11 cellular contexts compared by ENCODE assay signal in the genomic region with DNA sequence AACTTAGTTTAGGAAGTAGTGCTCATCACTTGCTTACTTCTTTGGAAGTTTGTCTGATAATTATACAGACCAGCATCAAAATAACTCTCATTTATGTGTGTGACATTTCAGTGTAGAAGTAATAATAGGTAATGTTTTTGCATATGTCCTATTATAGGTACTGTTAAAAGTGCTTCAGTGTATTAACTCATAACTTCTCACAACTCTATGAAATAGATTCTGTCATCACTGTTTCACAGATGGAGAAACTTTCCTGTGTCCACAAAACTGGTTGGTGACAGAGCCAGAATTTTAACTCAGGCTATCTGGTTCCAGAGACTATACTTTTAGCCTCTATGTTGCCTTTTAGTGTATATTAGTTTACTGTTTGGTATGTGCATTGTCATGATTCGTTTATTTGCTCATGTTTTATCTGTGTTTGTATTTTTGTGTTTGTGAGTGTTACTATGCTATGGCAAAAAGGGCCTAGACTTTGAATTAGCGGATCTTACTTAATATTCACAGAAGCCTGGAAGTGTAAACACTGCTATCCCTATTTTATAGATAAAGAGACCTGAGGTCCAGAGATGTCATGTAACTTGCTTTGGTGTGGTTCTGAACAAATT. TPM values are rescaled to one million over a fixed set of nuclear protein-coding genes. Genes with fewer than 3 reads are reported as not detected.
DNase-seq lines count a peak whose midpoint lies in the region; ATAC-seq and TF ChIP-seq lines count a peak whose summit lies in the region.
"Had no signal": no experiment of that assay in that cellular context is flagged by ENCODE, and none has a peak within 500 bp of the region (broad histone marks: within the 10 kb centered on the region; RNA-seq: fewer than 3 reads in every experiment).

No MANE protein-coding gene starts in this region.

- dilution Hi-C loops in mammary epithelial cell (cut with HindIII; ENCODE audit: low sequenced_read_pairs): loop anchor here (5.0 kb wide), 1 partner anchor 92 kb away; no protein-coding TSS in a partner anchor

- TF ChIP-seq CTCF in left ventricle myocardium inferior (IDR thresholded peaks at IDR 0.05; ENCODE audit: borderline replicate concordance): no peak
- TF ChIP-seq CTCF in mammary epithelial cell (conservative IDR thresholded peaks at IDR 0.05 in 1 of 2, IDR thresholded peaks at IDR 0.05 in 1 of 2; ENCODE audit: extremely low read depth in 1 of 2, insufficient read depth in 1 of 2, low read depth in 1 of 2, low read length in 2 of 2): no peak
- TF ChIP-seq CTCF in mesothelial cell of epicardium (IDR thresholded peaks at IDR 0.05; ENCODE audit: unreplicated experiment): no peak
- TF ChIP-seq CTCF in upper lobe of right lung (IDR thresholded peaks at IDR 0.05): no peak

- no peaks in the 10 kb centered on the region for H3K79me2 ChIP-seq in mammary epithelial cell (ENCODE audit: insufficient read depth, low read length)

- H4K20me1 ChIP-seq in mammary epithelial cell (ENCODE audit: insufficient read depth, low read length): no peaks in the 10 kb centered on the region

- H3K4me2 ChIP-seq in mammary epithelial cell (ENCODE audit: insufficient read depth, low read depth, low read length): peak overlapping the region; percentile 70

- H3K4me1 ChIP-seq in left ventricle myocardium inferior (peaks cover 65% of the 10 kb centered on the region), mammary epithelial cell (ENCODE audit: insufficient read depth, low read length) (peaks cover 49% of the 10 kb centered on the region), upper lobe of right lung (peaks cover 38% of the 10 kb centered on the region)

- H3K4me1 Mint-ChIP-seq in mesothelial cell of epicardium: peaks cover 69% of the 10 kb centered on the region

- peak overlapping the region; percentile 95 for H3K27ac Mint-ChIP-seq in mesothelial cell of epicardium

- DNase-seq in left ventricle myocardium inferior (no peak), cardiac septum (ENCODE audit: low spot score) (no peak), mammary epithelial cell (peak; percentile 13), mesothelial cell of epicardium (ENCODE audit: low spot score in 2 of 2, unreplicated experiment in 2 of 2) (no peak), upper lobe of right lung (no peak), NOMO-1 treated with dmso at 0.1 percent for 144 hours (lab: John Stamatoyannopoulos, UW; ENCODE audit: unreplicated experiment) (no peak)
- DNase-seq: C1 segment of cervical spinal cord, head of caudate nucleus had no signal

- H3K9me3 ChIP-seq in left ventricle myocardium inferior (replicated peaks): peaks cover 9% of the 10 kb centered on the region
- peaks cover 2% of the 10 kb centered on the region for H3K9me3 ChIP-seq in mammary epithelial cell (replicated peaks; ENCODE audit: insufficient read depth, low read length)
- no peaks in the 10 kb centered on the region for H3K9me3 ChIP-seq in upper lobe of right lung

- H3K27ac ChIP-seq in left ventricle myocardium inferior (replicated peaks) (peak overlapping the region; percentile 86), mammary epithelial cell (ENCODE audit: insufficient read depth, low read depth, low read length) (peak overlapping the region; percentile 97), upper lobe of right lung (peak overlapping the region; percentile 60)

- no peak overlapping the region for H3K4me3 ChIP-seq in left ventricle myocardium inferior
- no peak overlapping the region for H3K4me3 ChIP-seq in mammary epithelial cell (replicated peaks in 1 of 3; ENCODE audit: insufficient read depth in 1 of 3, low read depth in 2 of 3, low read length in 3 of 3)
- H3K4me3 ChIP-seq in upper lobe of right lung: no peak overlapping the region

- ATAC-seq in upper lobe of right lung (no peak), GM21381 (IDR thresholded peaks at IDR 0.05; ENCODE audit: unreplicated experiment) (no peak), GM18498 (IDR thresholded peaks at IDR 0.05; ENCODE audit: unreplicated experiment) (no peak)

- peaks cover 16% of the 10 kb centered on the region for H3K36me3 Mint-ChIP-seq in mesothelial cell of epicardium

- no peak overlapping the region for H3K4me3 Mint-ChIP-seq in mesothelial cell of epicardium
- H3K4me3 Mint-ChIP-seq: neural crest cell had no signal

- H2AFZ ChIP-seq in mammary epithelial cell (ENCODE audit: low read depth, low read length): no peak overlapping the region

- in situ Hi-C loops in mammary epithelial cell (cut with MboI; ENCODE audit: low sequenced_read_pairs in 2 of 2): no loop called here

- H3K9ac ChIP-seq in mammary epithelial cell (ENCODE audit: insufficient read depth, low read length): peak overlapping the region; percentile 11

- H3K27me3 ChIP-seq in left ventricle myocardium inferior (ENCODE audit: low read depth) (no peaks in the 10 kb centered on the region), mammary epithelial cell (ENCODE audit: insufficient read depth, low read length) (no peaks in the 10 kb centered on the region), upper lobe of right lung (no peaks in the 10 kb centered on the region)

- CTCF ChIA-PET in mammary epithelial cell (lab: Charles Lee; ENCODE audit: low non-redundant PET): no interaction called here

- intact Hi-C loops in left ventricle myocardium inferior (cut with micrococcal nuclease) (loop anchor here (10.0 kb wide), 1 partner anchor 175 kb away; no protein-coding TSS in a partner anchor), cardiac septum (cut with DNase I) (loop anchor here (5.0 kb wide), 1 partner anchor 177 kb away; no protein-coding TSS in a partner anchor), mammary epithelial cell (cut with micrococcal nuclease) (loop anchor here (2.0 kb wide), 1 partner anchor 181 kb away; no protein-coding TSS in a partner anchor), upper lobe of right lung (cut with DNase I) (no loop called here)

- H3K27me3 Mint-ChIP-seq in mesothelial cell of epicardium (ENCODE audit: low read depth): no peaks in the 10 kb centered on the region

- H3K9me3 Mint-ChIP-seq in mesothelial cell of epicardium: peaks cover 14% of the 10 kb centered on the region

- WGBS in mammary epithelial cell (ENCODE audit: low coverage, missing lambda C conversion rate): 55% methylated on average over 2 of the region's 2 CpGs

- peaks cover 8% of the 10 kb centered on the region for H3K36me3 ChIP-seq in left ventricle myocardium inferior
- H3K36me3 ChIP-seq in mammary epithelial cell (ENCODE audit: insufficient read depth, low read length): no peaks in the 10 kb centered on the region
- H3K36me3 ChIP-seq in upper lobe of right lung: no peaks in the 10 kb centered on the region

- BruUV-seq in mammary epithelial cell (replicated peaks; lab: Mats Ljungman, UMichigan): no TSS peak

RNA-seq across cellular contexts. Expression of a gene that starts 12.7 kb away (rescaled TPM):
- 11.5 TPM for total RNA-seq in left ventricle myocardium inferior
- 12.5 TPM for total RNA-seq in cardiac septum
- total RNA-seq in mammary epithelial cell: 10 to 100 TPM in 1 of 2 donors, 1 to 10 TPM in 1; 7.9 to 17.2 TPM
- polyA plus RNA-seq in mammary epithelial cell: 2.9 TPM
- polyA minus RNA-seq in mammary epithelial cell: 1.0 TPM
- 19.4 to 21.7 TPM (median 21.1 TPM) in 3 replicates for total RNA-seq in mesothelial cell of epicardium
- total RNA-seq in upper lobe of right lung: 30.9 TPM
